Comparison of ENCODE assay signal across 8 cellular contexts in the genomic region with DNA sequence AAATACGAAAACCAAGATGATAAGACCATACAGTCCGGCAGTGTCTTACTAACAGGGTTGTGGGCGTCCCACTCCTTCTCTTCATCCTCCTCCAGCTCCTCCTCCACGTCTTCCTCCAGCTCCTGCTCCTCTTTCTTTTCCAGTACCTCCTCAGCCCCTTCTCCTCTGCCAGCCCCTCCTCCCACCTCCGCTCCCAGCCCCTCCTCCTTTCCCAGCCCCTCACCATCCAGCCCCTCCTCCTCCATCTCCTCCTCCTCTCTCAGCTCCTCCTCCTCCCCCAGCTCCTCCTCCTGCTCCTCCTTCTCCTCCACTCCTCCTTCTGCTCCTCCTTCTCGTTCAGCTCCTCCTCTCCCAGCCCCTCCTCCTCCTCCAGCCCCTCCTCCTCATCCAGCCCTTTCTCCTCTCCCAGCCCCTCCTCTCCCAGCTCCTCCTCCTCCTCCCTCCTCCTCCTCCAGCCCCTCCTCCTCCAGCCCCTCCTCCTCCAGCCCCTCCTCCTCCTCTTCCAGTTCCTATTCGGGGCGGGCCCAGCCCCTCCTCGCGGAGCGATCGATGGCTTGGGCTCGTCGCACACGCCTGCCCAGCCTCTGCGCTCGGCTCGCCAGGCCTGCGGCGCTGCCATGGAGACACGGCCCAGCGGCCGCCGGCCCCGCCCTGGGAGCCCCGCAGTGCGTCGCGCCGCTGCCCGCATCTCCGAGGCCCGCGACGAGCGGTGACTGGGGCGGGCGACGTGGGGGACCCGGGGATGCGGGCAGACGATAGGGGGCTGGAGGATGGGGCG. TPM values are rescaled to one million over a fixed set of nuclear protein-coding genes. Genes with fewer than 3 reads are reported as not detected.
DNase-seq lines count a peak whose midpoint lies in the region; ATAC-seq and TF ChIP-seq lines count a peak whose summit lies in the region.

A gene with protein sequence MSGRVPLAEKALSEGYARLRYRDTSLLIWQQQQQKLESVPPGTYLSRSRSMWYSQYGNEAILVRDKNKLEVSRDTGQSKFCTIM (plus strand): TSS at position 654 of the 778 bp plus-strand sequence. CDS start 1,267 bp downstream, outside the sequence.

- H2BK5ac ChIP-seq in trophoblast cell (ENCODE audit: low read depth, low read length, poor library complexity), result no peak within 1 kb of the TSS

- H3K4ac ChIP-seq in trophoblast cell (ENCODE audit: low read depth, low read length), result no peak within 1 kb of the TSS

- H3K27me3 ChIP-seq in adipocyte (replicated peaks; ENCODE audit: control insufficient read depth, insufficient read depth, low read length), result no peaks in the 10 kb centered on the region
- H3K27me3 ChIP-seq in trophoblast cell (ENCODE audit: insufficient read depth, low read length), result no peaks in the 10 kb centered on the region
- no peaks in the 10 kb centered on the region for H3K27me3 ChIP-seq in transverse colon

- H2AFZ ChIP-seq in trophoblast cell (ENCODE audit: insufficient read depth, low read length, poor library complexity), result peak within 1 kb of the TSS; percentile 69

- peak; percentile 83 for ATAC-seq in HG02763 (IDR thresholded peaks at IDR 0.05; ENCODE audit: unreplicated experiment)
- peak; percentile 84 to 93 (median 90) for ATAC-seq in T-cell (replicated peaks in 1 of 4)

- H4K8ac ChIP-seq in trophoblast cell (ENCODE audit: low read depth, low read length), result peak within 1 kb of the TSS; percentile 56

- H3K9ac ChIP-seq in adipocyte (ENCODE audit: low read length), result peak within 1 kb of the TSS; percentile 76
- peak within 1 kb of the TSS; percentile 28 for H3K9ac ChIP-seq in trophoblast cell (ENCODE audit: low read length)

- CTCF ChIA-PET in GM10248 (lab: Yijun Ruan, JAX), result interaction anchor here (1.2 to 3.5 kb wide), 4 partner anchors 15 to 137 kb away, joined by 3 to 19 read pairs (median 4); no protein-coding TSS in a partner anchor
- CTCF ChIA-PET in T-cell (lab: Charles Lee), result interaction anchor here (0.5 to 1.3 kb wide), 8 partner anchors 8 to 1221 kb away, joined by 3 to 5 read pairs (median 3); a partner anchor contains a TSS

- TF ChIP-seq CTCF in GM10248 (IDR thresholded peaks at IDR 0.05; ENCODE audit: control extremely low read depth, extremely low read depth, low read depth, missing control alignments) (no peak), transverse colon (IDR thresholded peaks at IDR 0.05) (no peak)

- TF ChIP-seq POLR2A in transverse colon (IDR thresholded peaks at IDR 0.05), result no peak

- intact Hi-C loops in cardiac septum (cut with DNase I) (loop anchor here (5.0 kb wide), 2 partner anchors 42 to 112 kb away; a partner anchor contains a TSS), transverse colon (cut with DNase I; ENCODE audit: low total_unique reads) (no loop called here)

- DNase-seq in GM10248 (ENCODE audit: extremely low spot score) (peak; percentile 96), NCI-H1436 (lab: John Stamatoyannopoulos, UW) (peak; percentile 99), T-cell (peak; percentile 73 to 95 (median 90)), adipocyte (ENCODE audit: low read depth) (peak; percentile 100), cardiac septum (ENCODE audit: low spot score) (peak; percentile 98), trophoblast cell (peak; percentile 98), transverse colon (peak; percentile 97)

- no peak within 1 kb of the TSS for H3K23ac ChIP-seq in trophoblast cell (ENCODE audit: low read length)

- H3K27ac ChIP-seq in trophoblast cell (ENCODE audit: low read depth, low read length) (no peak within 1 kb of the TSS), transverse colon (peak within 1 kb of the TSS; percentile 78 to 89 (median 85))

- H3K36me3 Mint-ChIP-seq in T-cell, result peaks cover 4% of the 10 kb centered on the region

- peak within 1 kb of the TSS; percentile 41 for H2BK12ac ChIP-seq in trophoblast cell (ENCODE audit: low read length)

- H3K4me3 Mint-ChIP-seq in T-cell, result peak within 1 kb of the TSS; percentile 76 to 78 (median 76)

- peak within 1 kb of the TSS; percentile 87 for H3K4me2 ChIP-seq in trophoblast cell (ENCODE audit: low read length)

- no peaks in the 10 kb centered on the region for H3K9me3 Mint-ChIP-seq in T-cell

- peak within 1 kb of the TSS; percentile 3 to 48 for H3K27ac Mint-ChIP-seq in T-cell

- H3K4me3 ChIP-seq in adipocyte (ENCODE audit: low read length) (peak within 1 kb of the TSS; percentile 83), trophoblast cell (ENCODE audit: low read depth, low read length) (peak within 1 kb of the TSS; percentile 82), transverse colon (peak within 1 kb of the TSS; percentile 91 to 98 (median 94))

- peaks cover 2% of the 10 kb centered on the region for H3K79me2 ChIP-seq in trophoblast cell (ENCODE audit: control insufficient read depth, insufficient read depth, low read length, poor library complexity)

- H2AK5ac ChIP-seq in trophoblast cell (ENCODE audit: low read length), result no peak within 1 kb of the TSS

- H3K4me1 Mint-ChIP-seq in T-cell, result peaks cover 12 to 22% (median 16%) of the 10 kb centered on the region in 3 donors

- WGBS in trophoblast cell (ENCODE audit: extremely low coverage, insufficient coverage, insufficient read length), result no CpG with 5 or more reads among the region's 43 CpGs
- 2 to 8% methylated on average over 5 to 31 of the region's 43 CpGs for WGBS in transverse colon (ENCODE audit: low coverage in 1 of 2), 2 donors

- H3K36me3 ChIP-seq in adipocyte (ENCODE audit: control insufficient read depth, insufficient read depth, low read length, severe bottlenecking) (no peaks in the 10 kb centered on the region), trophoblast cell (ENCODE audit: control insufficient read depth in 1 of 2, insufficient read depth in 2 of 2, low read length in 2 of 2) (peaks cover 8 to 9% of the 10 kb centered on the region in 2 experiments), transverse colon (no peaks in the 10 kb centered on the region)

- H3K14ac ChIP-seq in trophoblast cell (ENCODE audit: low read length), result peak within 1 kb of the TSS; percentile 65

- H3K18ac ChIP-seq in trophoblast cell (ENCODE audit: low read length), result peak within 1 kb of the TSS; percentile 43

- in situ Hi-C loops in transverse colon (cut with MboI; ENCODE audit: low pct_ligation_motif_present in 1 of 4, low pct_unique_long_range_greater_than_20kb in 1 of 4, low sequenced_read_pairs in 3 of 4), result no loop called here

- H4K12ac ChIP-seq in trophoblast cell (ENCODE audit: low read depth, low read length), result peak within 1 kb of the TSS; percentile 71

- H2BK120ac ChIP-seq in trophoblast cell (ENCODE audit: insufficient read depth, low read length, poor library complexity), result no peak within 1 kb of the TSS

- TF ChIP-seq EP300 in transverse colon (IDR thresholded peaks at IDR 0.05; ENCODE audit: low read depth), result no peak

- POLR2A ChIA-PET in GM10248 (lab: Yijun Ruan, JAX) (interaction anchor here (0.6 to 0.9 kb wide), 7 partner anchors 59 to 1033 kb away, joined by 3 to 12 read pairs (median 5); no protein-coding TSS in a partner anchor), T-cell (lab: Charles Lee) (interaction anchor here (0.6 kb wide), 3 partner anchors 38 to 132 kb away, joined by 4 to 8 read pairs (median 4); no protein-coding TSS in a partner anchor)

- H3K27me3 Mint-ChIP-seq in T-cell, result no peaks in the 10 kb centered on the region

- H3K9me3 ChIP-seq in adipocyte (ENCODE audit: control insufficient read depth, low read length) (no peaks in the 10 kb centered on the region), trophoblast cell (ENCODE audit: insufficient read depth, low read depth, low read length) (peaks cover 2% of the 10 kb centered on the region), transverse colon (no peaks in the 10 kb centered on the region)

- H3K79me1 ChIP-seq in trophoblast cell (ENCODE audit: low read length), result peaks cover 2% of the 10 kb centered on the region

- H3K4me1 ChIP-seq in adipocyte (ENCODE audit: control insufficient read depth, insufficient read depth, low read length), result peaks cover 14% of the 10 kb centered on the region
- peaks cover 4 to 5% of the 10 kb centered on the region in 2 experiments for H3K4me1 ChIP-seq in trophoblast cell (ENCODE audit: control insufficient read depth in 1 of 2, insufficient read depth in 2 of 2, low read length in 2 of 2)
- H3K4me1 ChIP-seq in transverse colon, result peaks cover 0 to 17% (median 11%) of the 10 kb centered on the region in 4 donors

- H4K91ac ChIP-seq in trophoblast cell (ENCODE audit: low read depth, low read length), result no peak within 1 kb of the TSS

RNA-seq across cellular contexts. Expression of the gene that starts here (rescaled TPM):
- 10 to 100 TPM in 4 of 5 donors, 1 to 10 TPM in 1; 8.4 to 18.0 (median 16.5) TPM for total RNA-seq in T-cell
- 9.0 TPM for total RNA-seq in cardiac septum
- polyA plus RNA-seq in trophoblast cell (2013), result 7.4 and 8.4 TPM in 2 replicates
- total RNA-seq in transverse colon, result 1 to 10 TPM; 3.2 to 6.6 (median 4.4) TPM
